ENCODE assay signal across 1 cellular context in genomic region chr4:101306764-101307615, GRCh38.
TF ChIP-seq lines count a peak whose summit lies in the region.

No MANE protein-coding gene starts in this region.

TF ChIP-seq in WTC11, 78 proteins besides CTCF, POLR2A, EP300 and RAD21 (continued from another document):
- TF ChIP-seq CDX4 (CRISPR knock-in tag; IDR thresholded peaks at IDR 0.05; ENCODE audit: borderline replicate concordance) (no peak), ATF1 (CRISPR knock-in tag; IDR thresholded peaks at IDR 0.05) (no peak), HMGA2 (CRISPR knock-in tag; IDR thresholded peaks at IDR 0.05) (no peak)
